Comparison of ENCODE assay signal across 8 cellular contexts in the genomic region with DNA sequence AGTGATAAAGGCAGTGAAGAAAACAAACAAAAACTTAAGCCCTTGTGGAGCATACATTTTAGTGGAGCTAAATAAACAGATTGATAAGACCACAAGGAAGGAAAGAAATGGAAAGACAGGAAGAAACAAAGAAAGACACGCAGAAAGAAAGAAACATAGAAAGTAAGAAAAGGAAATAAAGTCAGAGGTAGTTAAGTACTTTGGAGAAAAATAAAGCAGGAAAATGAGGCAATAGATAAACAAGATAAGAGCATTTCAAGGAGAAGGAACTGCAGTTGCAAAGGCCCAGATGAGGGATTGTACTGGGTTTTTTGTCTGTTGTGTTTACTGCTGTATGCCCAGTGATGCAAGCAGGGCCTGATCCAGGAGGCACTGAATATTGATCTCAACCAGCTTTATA. TPM values are rescaled to one million over a fixed set of nuclear protein-coding genes. Genes with fewer than 3 reads are reported as not detected.
DNase-seq lines count a peak whose midpoint lies in the region; ATAC-seq, FAIRE-seq and TF ChIP-seq lines count a peak whose summit lies in the region.

No MANE protein-coding gene starts in this region.

- no peak overlapping the region for H2BK15ac ChIP-seq in mesendoderm (replicated peaks; ENCODE audit: low read depth)

- H4K5ac ChIP-seq in mesendoderm (ENCODE audit: low read length): no peak overlapping the region

- DNase-seq in AG04449 (ENCODE audit: low read depth, low spot score) (no peak), GM12878 (ENCODE audit: low read depth, low spot score) (no peak), mesendoderm (no peak), NCI-H187 (lab: John Stamatoyannopoulos, UW) (no peak)

- no peak overlapping the region for H2BK5ac ChIP-seq in mesendoderm (ENCODE audit: low read length)

- H3K4ac ChIP-seq in mesendoderm (ENCODE audit: low read depth, low read length): no peak overlapping the region

- no peaks in the 10 kb centered on the region for H3K79me1 ChIP-seq in mesendoderm (ENCODE audit: low read length)

- no peak for TF ChIP-seq POLR2A in GM12878 (IDR thresholded peaks at IDR 0.05; ENCODE audit: low read depth, low read length)

- TF ChIP-seq RAD21 in GM12878 (IDR thresholded peaks at IDR 0.05; ENCODE audit: insufficient read depth, low read depth, low read length): no peak

- H3K23ac ChIP-seq in mesendoderm (ENCODE audit: low read length): no peak overlapping the region

- intact Hi-C loops in GM12878 (cut with micrococcal nuclease; ENCODE audit: unreplicated experiment): no loop called here

- H3K4me1 ChIP-seq in HUES6 (ENCODE audit: control insufficient read depth, insufficient read depth, low read length) (peaks cover 4% of the 10 kb centered on the region; the same call in 1 of the 2 replicates), GM12878 (ENCODE audit: control insufficient read depth, insufficient read depth, low read length) (peaks cover 5% of the 10 kb centered on the region), mesendoderm (ENCODE audit: control insufficient read depth, low read depth, low read length) (no peaks in the 10 kb centered on the region)

- H2AFZ ChIP-seq in GM12878 (ENCODE audit: control insufficient read depth, low read depth, low read length): no peak overlapping the region

- H3K4me2 ChIP-seq in GM12878 (ENCODE audit: control insufficient read depth, insufficient read depth) (peak overlapping the region; percentile 49), mesendoderm (ENCODE audit: low read length) (peak overlapping the region; percentile 19)

- CTCF ChIA-PET in AG04449 (lab: Yijun Ruan, JAX) (interaction anchor here (0.7 to 4.4 kb wide), 6 partner anchors 14 to 356 kb away, joined by 4 to 53 read pairs (median 6); partner anchors contain the start of genes MRPS12 and SARS2), GM12878 (lab: Yijun Ruan, JAX) (interaction anchor here (0.6 to 3.7 kb wide), 11 partner anchors 8 to 498 kb away, joined by 3 to 50 read pairs (median 4); partner anchors contain the start of genes ECH1, FAM98C, MRPS12 and SARS2)

- POLR2A ChIA-PET in AG04449 (lab: Yijun Ruan, JAX): no interaction called here
- POLR2A ChIA-PET in GM12878 (lab: Charles Lee): interaction anchor here (0.6 to 2.0 kb wide), 10 partner anchors 22 to 527 kb away, joined by 3 to 10 read pairs (median 5); partner anchors contain the start of genes ECH1, EIF3K, HNRNPL and MRPS12

- no peak overlapping the region for H2BK120ac ChIP-seq in mesendoderm (ENCODE audit: low read depth, low read length)

- no peak for ATAC-seq in GM12878
- no peak for ATAC-seq in GM19035 (IDR thresholded peaks at IDR 0.05; ENCODE audit: unreplicated experiment)
- no peak for ATAC-seq in GM18861 (IDR thresholded peaks at IDR 0.05; ENCODE audit: unreplicated experiment)
- no peak for ATAC-seq in HG03108 (IDR thresholded peaks at IDR 0.05; ENCODE audit: unreplicated experiment)

- no peak overlapping the region for H2AK5ac ChIP-seq in mesendoderm (ENCODE audit: low read length)

- H3K27me3 ChIP-seq in HUES6 (ENCODE audit: control insufficient read depth, insufficient read depth, low read length) (peaks cover 14% of the 10 kb centered on the region), GM12878 (replicated peaks in 1 of 2; ENCODE audit: control insufficient read depth in 2 of 2, insufficient read depth in 2 of 2, low read length in 1 of 2) (no peaks in the 10 kb centered on the region), mesendoderm (ENCODE audit: insufficient read depth, low read length, poor library complexity) (no peaks in the 10 kb centered on the region)

- no peaks in the 10 kb centered on the region for H4K20me1 ChIP-seq in GM12878 (ENCODE audit: control insufficient read depth, insufficient read depth)

- no peaks in the 10 kb centered on the region for H3K9me3 ChIP-seq in HUES6 (ENCODE audit: control insufficient read depth, insufficient read depth, low read depth, low read length)
- no peaks in the 10 kb centered on the region; the same call in 2 of the 3 replicates for H3K9me3 ChIP-seq in GM12878 (replicated peaks; ENCODE audit: control insufficient read depth, insufficient read depth, low read length)

- H3K9ac ChIP-seq in HUES6 (ENCODE audit: low read length) (no peak overlapping the region), GM12878 (ENCODE audit: control insufficient read depth, insufficient read depth, low read length) (peak overlapping the region; percentile 78), mesendoderm (ENCODE audit: low read length) (peak overlapping the region; percentile 52)

- H3K36me3 ChIP-seq in HUES6 (ENCODE audit: control insufficient read depth, insufficient read depth, low read length) (peaks cover 16% of the 10 kb centered on the region), GM12878 (ENCODE audit: control insufficient read depth in 2 of 2, insufficient read depth in 2 of 2, low read length in 1 of 2) (peaks cover 7% of the 10 kb centered on the region in 2 experiments; a peak in 3 of 4 replicates), mesendoderm (ENCODE audit: control insufficient read depth, insufficient read depth, low read length) (peaks cover under 1% of the 10 kb centered on the region)

- RAD21 ChIA-PET in GM12878 (lab: Charles Lee; ENCODE audit: unreplicated experiment): interaction anchor here (1.2 to 2.4 kb wide), 5 partner anchors 27 to 497 kb away, joined by 3 to 20 read pairs (median 7); partner anchors contain the start of genes ECH1, FAM98C, MRPS12 and SARS2

- TF ChIP-seq EP300 in GM12878 (IDR thresholded peaks at IDR 0.05; ENCODE audit: borderline replicate concordance in 1 of 2, control insufficient read depth in 1 of 2, low read depth in 2 of 2, low read length in 2 of 2): no peak

- TF ChIP-seq CTCF in AG04449 (IDR thresholded peaks at IDR 0.05; ENCODE audit: insufficient read depth, low read length, missing control alignments) (no peak), GM12878 (IDR thresholded peaks at IDR 0.05 in 2 of 3, conservative IDR thresholded peaks at IDR 0.05 in 1 of 3; ENCODE audit: control insufficient read depth in 2 of 3, extremely low read depth in 1 of 3, insufficient read depth in 1 of 3, low read depth in 3 of 3, low read length in 3 of 3) (no peak)

- no peak overlapping the region for H3K18ac ChIP-seq in mesendoderm (ENCODE audit: low read length)

- in situ Hi-C loops in GM12878 (cut with MboI): no loop called here

- SMC1A ChIA-PET in GM12878 (lab: Charles Lee; ENCODE audit: uncharacterized antibody, unreplicated experiment): interaction anchor here (0.7 to 1.9 kb wide), 8 partner anchors 24 to 69 kb away, joined by 3 to 18 read pairs (median 4); partner anchors contain the start of genes ECH1, MRPS12 and SARS2

- H3K56ac ChIP-seq in mesendoderm (ENCODE audit: low read length): peak overlapping the region; percentile 67

- no peak for FAIRE-seq in GM12878 (lab: Jason Lieb, UNC)

- H3K4me3 ChIP-seq in AG04449 (ENCODE audit: low read depth, low read length): peak overlapping the region; percentile 84
- H3K4me3 ChIP-seq in HUES6 (ENCODE audit: low read depth, low read length): peak overlapping the region; percentile 68
- peak overlapping the region; percentile 90 for H3K4me3 ChIP-seq in GM12878
- H3K4me3 ChIP-seq in mesendoderm (ENCODE audit: low read length): no peak overlapping the region

- H3K27ac ChIP-seq in HUES6 (ENCODE audit: low read depth, low read length) (no peak overlapping the region; the same call in 1 of the 2 replicates), GM12878 (ENCODE audit: control insufficient read depth, insufficient read depth) (peak overlapping the region; percentile 75; the same call in 1 of the 2 replicates), mesendoderm (ENCODE audit: low read depth, low read length) (no peak overlapping the region)

- H3K79me2 ChIP-seq in GM12878 (ENCODE audit: control insufficient read depth, insufficient read depth, low read length): peaks cover 22% of the 10 kb centered on the region
- no peaks in the 10 kb centered on the region for H3K79me2 ChIP-seq in mesendoderm (ENCODE audit: control insufficient read depth, insufficient read depth, low read length)

- H4K8ac ChIP-seq in mesendoderm (ENCODE audit: low read depth, low read length): no peak overlapping the region

- WGBS in GM12878 (ENCODE audit: insufficient coverage, insufficient replicate concordance, low lambda C conversion rate, missing lambda C conversion rate): 0% methylated on average over 1 of the region's 1 CpG
- WGBS in mesendoderm (ENCODE audit: extremely low coverage, insufficient coverage, low lambda C conversion rate): no CpG with 5 or more reads among the region's 1 CpG

- TSS peak; percentile 80 for BruUV-seq in GM12878 (replicated peaks; lab: Mats Ljungman, UMichigan)

RNA-seq across cellular contexts. Expression of gene NFKBIB, which starts 1.0 kb away (rescaled TPM):
- total RNA-seq in GM12878 (2013; cell fraction: nucleolus; rRNA removed): 5.3 and 5.4 TPM in 2 replicates
- total RNA-seq in GM12878 (2014; rRNA removed) (45.0 and 52.2 TPM in 2 replicates), GM12878 (2014; rRNA removed; fragmentation: Illumina TruSeq; extraction: Trizol) (11.0 and 11.7 TPM in 2 replicates), GM12878 (2021) (47.6 and 54.6 TPM in 2 replicates)
- polyA plus RNA-seq in GM12878 (2011; ENCODE audit: low read depth): 7.9 TPM
- polyA plus RNA-seq in GM12878 (2011; rRNA removed) (12.4 and 25.7 TPM in 2 replicates), GM12878 (2014; fragmentation: Illumina TruSeq; extraction: Trizol) (3.7 and 8.6 TPM in 2 replicates), GM12878 (2014; fragmentation: Nextera tagmentation; extraction: Ambion mirVana) (1 to 10 TPM; 1.2 to 4.3 TPM), GM12878 (2014; rRNA removed) (60.9 and 74.0 TPM in 2 replicates), GM12878 (2016; fragmentation: Nextera tagmentation; extraction: Ambion mirVana) (10 to 100 TPM; 36.3 to 43.5 TPM)
- polyA plus RNA-seq in GM12878 (2011; cell fraction: cytosol; rRNA removed): 39.6 and 60.6 TPM in 2 replicates
- 19.5 and 32.3 TPM in 2 replicates for polyA plus RNA-seq in GM12878 (2011; cell fraction: nucleus; rRNA removed)
- polyA plus RNA-seq in GM12878 (2012): 25.0 and 28.6 TPM in 2 replicates
- 4.7 and 10.3 TPM in 2 replicates for polyA minus RNA-seq in GM12878 (2011; rRNA and poly(A)+ RNA removed)
- 7.4 and 8.5 TPM in 2 replicates for polyA minus RNA-seq in GM12878 (2011; cell fraction: cytosol; rRNA and poly(A)+ RNA removed)
- 2.5 and 3.3 TPM in 2 replicates for polyA minus RNA-seq in GM12878 (2011; cell fraction: nucleus; rRNA and poly(A)+ RNA removed)
- 32.5 TPM for polyA plus RNA-seq in mesendoderm (2013, experiment 1 of 2)
- polyA plus RNA-seq in mesendoderm (2013, experiment 2 of 2): 33.1 TPM

RNA-seq across cellular contexts. Expression of gene SIRT2, which starts 1.4 kb away (rescaled TPM):
- 29.3 and 37.0 TPM in 2 replicates for total RNA-seq in GM12878 (2013; cell fraction: nucleolus; rRNA removed)
- total RNA-seq in GM12878 (2014; rRNA removed) (27.6 and 29.5 TPM in 2 replicates), GM12878 (2014; rRNA removed; fragmentation: Illumina TruSeq; extraction: Trizol) (14.6 and 15.9 TPM in 2 replicates), GM12878 (2021) (22.4 and 22.9 TPM in 2 replicates)
- polyA plus RNA-seq in GM12878 (2011; ENCODE audit: low read depth): 12.6 TPM
- polyA plus RNA-seq in GM12878 (2011; rRNA removed) (16.5 and 38.7 TPM in 2 replicates), GM12878 (2014; fragmentation: Illumina TruSeq; extraction: Trizol) (16.3 and 25.4 TPM in 2 replicates), GM12878 (2014; fragmentation: Nextera tagmentation; extraction: Ambion mirVana) (1 to 10 TPM; 1.4 to 5.1 TPM), GM12878 (2014; rRNA removed) (21.4 and 25.5 TPM in 2 replicates), GM12878 (2016; fragmentation: Nextera tagmentation; extraction: Ambion mirVana) (10 to 100 TPM; 25.6 to 27.5 TPM)
- 38.0 and 39.8 TPM in 2 replicates for polyA plus RNA-seq in GM12878 (2011; cell fraction: cytosol; rRNA removed)
- 63.6 and 64.7 TPM in 2 replicates for polyA plus RNA-seq in GM12878 (2011; cell fraction: nucleus; rRNA removed)
- 24.6 and 26.6 TPM in 2 replicates for polyA plus RNA-seq in GM12878 (2012)
- polyA minus RNA-seq in GM12878 (2011; rRNA and poly(A)+ RNA removed): 19.3 and 27.0 TPM in 2 replicates
- 7.1 and 10.3 TPM in 2 replicates for polyA minus RNA-seq in GM12878 (2011; cell fraction: cytosol; rRNA and poly(A)+ RNA removed)
- polyA minus RNA-seq in GM12878 (2011; cell fraction: nucleus; rRNA and poly(A)+ RNA removed): 14.6 and 19.6 TPM in 2 replicates
- polyA plus RNA-seq in mesendoderm (2013, experiment 1 of 2): 5.4 TPM
- 5.4 TPM for polyA plus RNA-seq in mesendoderm (2013, experiment 2 of 2)

RNA-seq across cellular contexts. Expression of gene CCER2, which starts 11.2 kb away (rescaled TPM):
- 1.2 TPM in 1 of 2 replicates, not detected in the other for total RNA-seq in GM12878 (2013; cell fraction: nucleolus; rRNA removed)
- 0.28 and 0.33 TPM in 2 replicates for total RNA-seq in GM12878 (2014; rRNA removed)
- 0.27 and 0.37 TPM in 2 replicates for total RNA-seq in GM12878 (2014; rRNA removed; fragmentation: Illumina TruSeq; extraction: Trizol)
- total RNA-seq in GM12878 (2021): 0.21 and 0.56 TPM in 2 replicates
- 0.39 TPM for polyA plus RNA-seq in GM12878 (2011; ENCODE audit: low read depth)
- polyA plus RNA-seq in GM12878 (2011; rRNA removed): 0.13 and 0.23 TPM in 2 replicates
- 0.25 and 0.50 TPM in 2 replicates for polyA plus RNA-seq in GM12878 (2011; cell fraction: cytosol; rRNA removed)
- polyA plus RNA-seq in GM12878 (2011; cell fraction: nucleus; rRNA removed): 2.4 and 3.5 TPM in 2 replicates
- polyA plus RNA-seq in GM12878 (2012): 0.53 and 1.3 TPM in 2 replicates
- 0.62 TPM in 1 of 2 replicates, not detected in the other for polyA plus RNA-seq in GM12878 (2014; fragmentation: Illumina TruSeq; extraction: Trizol)
- polyA plus RNA-seq in GM12878 (2014; fragmentation: Nextera tagmentation; extraction: Ambion mirVana): under 1 TPM; 0.26 TPM
- polyA plus RNA-seq in GM12878 (2014; rRNA removed): 0.55 and 1.4 TPM in 2 replicates
- under 1 TPM; 0.19 to 0.59 TPM for polyA plus RNA-seq in GM12878 (2016; fragmentation: Nextera tagmentation; extraction: Ambion mirVana)
- not detected in 2 replicates for polyA minus RNA-seq in GM12878 (2011; rRNA and poly(A)+ RNA removed)
- polyA minus RNA-seq in GM12878 (2011; cell fraction: cytosol; rRNA and poly(A)+ RNA removed): not detected in 2 replicates
- not detected in 2 replicates for polyA minus RNA-seq in GM12878 (2011; cell fraction: nucleus; rRNA and poly(A)+ RNA removed)
- polyA plus RNA-seq in mesendoderm (2013, experiment 1 of 2): 0.17 TPM
- polyA plus RNA-seq in mesendoderm (2013, experiment 2 of 2): 0.17 TPM

RNA-seq across cellular contexts. Expression of gene RINL, which starts 22.7 kb away (rescaled TPM):
- total RNA-seq in GM12878 (2013; cell fraction: nucleolus; rRNA removed): 42.0 and 48.1 TPM in 2 replicates
- total RNA-seq in GM12878 (2014; rRNA removed): 50.8 and 55.1 TPM in 2 replicates
- total RNA-seq in GM12878 (2014; rRNA removed; fragmentation: Illumina TruSeq; extraction: Trizol): 35.6 and 37.8 TPM in 2 replicates
- 51.3 and 54.9 TPM in 2 replicates for total RNA-seq in GM12878 (2021)
- polyA plus RNA-seq in GM12878 (2011; ENCODE audit: low read depth): 13.3 TPM
- polyA plus RNA-seq in GM12878 (2011; rRNA removed): 44.4 and 64.2 TPM in 2 replicates
- 67.4 and 81.2 TPM in 2 replicates for polyA plus RNA-seq in GM12878 (2011; cell fraction: cytosol; rRNA removed)
- polyA plus RNA-seq in GM12878 (2011; cell fraction: nucleus; rRNA removed): 88.4 and 106 TPM in 2 replicates
- polyA plus RNA-seq in GM12878 (2012): 33.6 and 41.0 TPM in 2 replicates
- 29.7 and 36.4 TPM in 2 replicates for polyA plus RNA-seq in GM12878 (2014; fragmentation: Illumina TruSeq; extraction: Trizol)
- 10 to 100 TPM; 14.5 to 16.3 TPM for polyA plus RNA-seq in GM12878 (2014; fragmentation: Nextera tagmentation; extraction: Ambion mirVana)
- polyA plus RNA-seq in GM12878 (2014; rRNA removed): 54.8 and 62.4 TPM in 2 replicates
- polyA plus RNA-seq in GM12878 (2016; fragmentation: Nextera tagmentation; extraction: Ambion mirVana): 10 to 100 TPM; 46.3 to 48.9 TPM
- 30.0 and 57.5 TPM in 2 replicates for polyA minus RNA-seq in GM12878 (2011; rRNA and poly(A)+ RNA removed)
- 15.6 and 23.4 TPM in 2 replicates for polyA minus RNA-seq in GM12878 (2011; cell fraction: cytosol; rRNA and poly(A)+ RNA removed)
- polyA minus RNA-seq in GM12878 (2011; cell fraction: nucleus; rRNA and poly(A)+ RNA removed): 32.0 and 54.9 TPM in 2 replicates
- polyA plus RNA-seq in mesendoderm (2013, experiment 1 of 2): 6.3 TPM
- polyA plus RNA-seq in mesendoderm (2013, experiment 2 of 2): 5.7 TPM

RNA-seq across cellular contexts. Expression of gene SARS2, which starts 29.7 kb away (rescaled TPM):
- total RNA-seq in GM12878 (2013; cell fraction: nucleolus; rRNA removed): 36.5 and 40.6 TPM in 2 replicates
- 33.7 and 34.1 TPM in 2 replicates for total RNA-seq in GM12878 (2014; rRNA removed)
- 18.5 and 21.4 TPM in 2 replicates for total RNA-seq in GM12878 (2014; rRNA removed; fragmentation: Illumina TruSeq; extraction: Trizol)
- total RNA-seq in GM12878 (2021): 35.9 and 38.2 TPM in 2 replicates
- 15.0 TPM for polyA plus RNA-seq in GM12878 (2011; ENCODE audit: low read depth)
- 9.1 and 20.9 TPM in 2 replicates for polyA plus RNA-seq in GM12878 (2011; rRNA removed)
- 24.2 and 40.9 TPM in 2 replicates for polyA plus RNA-seq in GM12878 (2011; cell fraction: cytosol; rRNA removed)
- 148 and 173 TPM in 2 replicates for polyA plus RNA-seq in GM12878 (2011; cell fraction: nucleus; rRNA removed)
- polyA plus RNA-seq in GM12878 (2012): 23.8 and 28.3 TPM in 2 replicates
- polyA plus RNA-seq in GM12878 (2014; fragmentation: Illumina TruSeq; extraction: Trizol): 7.3 and 19.0 TPM in 2 replicates
- polyA plus RNA-seq in GM12878 (2014; fragmentation: Nextera tagmentation; extraction: Ambion mirVana): 1 to 10 TPM; 2.6 to 7.8 TPM
- polyA plus RNA-seq in GM12878 (2014; rRNA removed): 50.3 and 77.8 TPM in 2 replicates
- 10 to 100 TPM; 35.8 to 42.7 TPM for polyA plus RNA-seq in GM12878 (2016; fragmentation: Nextera tagmentation; extraction: Ambion mirVana)
- 11.6 and 33.9 TPM in 2 replicates for polyA minus RNA-seq in GM12878 (2011; rRNA and poly(A)+ RNA removed)
- polyA minus RNA-seq in GM12878 (2011; cell fraction: cytosol; rRNA and poly(A)+ RNA removed): 16.7 and 21.9 TPM in 2 replicates
- polyA minus RNA-seq in GM12878 (2011; cell fraction: nucleus; rRNA and poly(A)+ RNA removed): 18.9 and 29.1 TPM in 2 replicates
- polyA plus RNA-seq in mesendoderm (2013, experiment 1 of 2): 53.0 TPM
- polyA plus RNA-seq in mesendoderm (2013, experiment 2 of 2): 44.1 TPM
